In genomic region chr10:11823989-11824346, GRCh38 we compare ENCODE assay signal across 9 cellular contexts. TPM values are rescaled to one million over a fixed set of nuclear protein-coding genes. Genes with fewer than 3 reads are reported as not detected.
A peak's percentile ranks its signal among the peaks of the same experiment; 100 is the strongest.
DNase-seq lines count a peak whose midpoint lies in the region; ATAC-seq and TF ChIP-seq lines count a peak whose summit lies in the region.
"Had no signal": no experiment of that assay in that cellular context is flagged by ENCODE, and none has a peak within 500 bp of the region (broad histone marks: within the 10 kb centered on the region; RNA-seq: fewer than 3 reads in every experiment).

No MANE protein-coding gene starts in this region.

- H3K27ac ChIP-seq in RWPE2 (ENCODE audit: poor library complexity, severe bottlenecking) (peak overlapping the region; percentile 91), prostate gland (peak overlapping the region; percentile 92 to 93)

- H3K27me3 ChIP-seq in RWPE2 (ENCODE audit: insufficient read depth, poor library complexity, severe bottlenecking) (no peaks in the 10 kb centered on the region), prostate gland (replicated peaks; ENCODE audit: insufficient read depth) (no peaks in the 10 kb centered on the region)

- H3K9me3 ChIP-seq in RWPE2 (ENCODE audit: severe bottlenecking): no peaks in the 10 kb centered on the region
- H3K9me3 ChIP-seq in prostate gland: no peaks in the 10 kb centered on the region

- H3K4me1 ChIP-seq in RWPE2 (ENCODE audit: insufficient read depth, poor library complexity, severe bottlenecking) (peaks cover 56% of the 10 kb centered on the region), prostate gland (replicated peaks) (no peaks in the 10 kb centered on the region)

- DNase-seq in ELR (ENCODE audit: low read depth): peak; percentile 23
- no peak for DNase-seq in RWPE2 (ENCODE audit: low spot score)
- peak; percentile 9 for DNase-seq in fibroblast of gingiva (ENCODE audit: low read depth)
- no peak for DNase-seq in prostate gland (ENCODE audit: low spot score)

- peak overlapping the region; percentile 86 for H3K4me3 ChIP-seq in RWPE2 (ENCODE audit: severe bottlenecking)
- H3K4me3 ChIP-seq in prostate gland: peak overlapping the region; percentile 96

- WGBS in prostate gland: 15% methylated on average over 6 of the region's 6 CpGs

- ATAC-seq in RWPE2 (ENCODE audit: low read depth) (no peak), HG03439 (IDR thresholded peaks at IDR 0.05; ENCODE audit: unreplicated experiment) (no peak), GM18502 (IDR thresholded peaks at IDR 0.05; ENCODE audit: poor library complexity, unreplicated experiment) (no peak), GM21526 (IDR thresholded peaks at IDR 0.05; ENCODE audit: low FRiP score, unreplicated experiment) (no peak), esophagus mucosa (no peak)

- no peak for TF ChIP-seq POLR2A in prostate gland (IDR thresholded peaks at IDR 0.05)

- intact Hi-C loops in prostate gland (cut with DNase I): no loop called here

- TF ChIP-seq CTCF in RWPE2 (IDR thresholded peaks at IDR 0.05; ENCODE audit: poor library complexity, severe bottlenecking) (no peak), prostate gland (IDR thresholded peaks at IDR 0.05) (no peak)

- H3K36me3 ChIP-seq in RWPE2 (ENCODE audit: low read depth) (peaks cover 46% of the 10 kb centered on the region), prostate gland (no peaks in the 10 kb centered on the region)

RNA-seq across cellular contexts. Expression of gene PROSER2, which starts 0.8 kb away (rescaled TPM):
- total RNA-seq in prostate gland (10 to 100 TPM; 24.7 to 39.9 TPM), esophagus mucosa (10.1 TPM)
- total RNA-seq: T-helper 1 cell treated with Interleukin-12 subunit alpha and Interleukin-12 subunit beta and Interleukin-4 antibody, amounts not matched to agents 30 ng/mL and 1 ng/mL, for 36 hours had no signal

Comparison
In these comparisons a context has a peak if more than half of its experiments do, and no peak if none do; other contexts are left out.
1. DNase-seq: peak in ELR (single experiment) and fibroblast of gingiva (single experiment); none in RWPE2 (single experiment) and prostate gland (single experiment).